ENCODE assay signal across 12 cellular contexts in genomic region chr1:32426489-32427255, GRCh38. TPM values are rescaled to one million over a fixed set of nuclear protein-coding genes. Genes with fewer than 3 reads are reported as not detected.
A peak's percentile ranks its signal among the peaks of the same experiment; 100 is the strongest.
DNase-seq lines count a peak whose midpoint lies in the region; ATAC-seq, FAIRE-seq and TF ChIP-seq lines count a peak whose summit lies in the region.
"Had no signal": no experiment of that assay in that cellular context is flagged by ENCODE, and none has a peak within 500 bp of the region (broad histone marks: within the 10 kb centered on the region; RNA-seq: fewer than 3 reads in every experiment).

No MANE protein-coding gene starts in this region.

- 27% methylated on average over 30 of the region's 36 CpGs for WGBS in HepG2 (ENCODE audit: low lambda C conversion rate)
- 13% methylated on average over 18 of the region's 36 CpGs for WGBS in right lobe of liver (ENCODE audit: insufficient coverage, low coverage, low lambda C conversion rate, missing lambda C conversion rate)
- WGBS in body of pancreas, 2 donors = 3 to 15% methylated on average over 18 to 35 of the region's 36 CpGs

- H3K4me1 ChIP-seq in HepG2 (ENCODE audit: insufficient read depth, low read length) (no peaks in the 10 kb centered on the region), right lobe of liver (no peaks in the 10 kb centered on the region), body of pancreas (peaks cover 8% of the 10 kb centered on the region), left lung (no peaks in the 10 kb centered on the region), vagina (peaks cover 11% of the 10 kb centered on the region)

- H2AFZ ChIP-seq in HepG2 (ENCODE audit: low read length) = no peak overlapping the region

- intact Hi-C loops in HepG2 (cut with micrococcal nuclease; ENCODE audit: unreplicated experiment) (no loop called here), right lobe of liver (cut with DNase I) (no loop called here), body of pancreas (cut with DNase I) (no loop called here), left lung (cut with DNase I) (no loop called here), vagina (cut with DNase I) (no loop called here), Calu3 (cut with micrococcal nuclease; ENCODE audit: unreplicated experiment) (no loop called here)

- TF ChIP-seq POLR2A in HepG2 (IDR thresholded peaks at IDR 0.05; ENCODE audit: insufficient read depth in 1 of 2, low read depth in 2 of 2, low read length in 2 of 2) (no peak), right lobe of liver (IDR thresholded peaks at IDR 0.05) (no peak), body of pancreas (IDR thresholded peaks at IDR 0.05) (no peak), vagina (IDR thresholded peaks at IDR 0.05) (no peak)

- H3K9me3 Mint-ChIP-seq in Calu3 (ENCODE audit: low read depth, unreplicated experiment) = no peaks in the 10 kb centered on the region

- no peak for TF ChIP-seq RAD21 in HepG2 (CRISPR knock-in tag; IDR thresholded peaks at IDR 0.05)

- H3K9me3 ChIP-seq in HepG2 (ENCODE audit: low read length) (no peaks in the 10 kb centered on the region), right lobe of liver (no peaks in the 10 kb centered on the region), body of pancreas (no peaks in the 10 kb centered on the region), left lung (no peaks in the 10 kb centered on the region), vagina (no peaks in the 10 kb centered on the region)

- peaks cover 64% of the 10 kb centered on the region for H3K27me3 Mint-ChIP-seq in Calu3 (ENCODE audit: unreplicated experiment)

- POLR2A ChIA-PET in HepG2 (lab: Yijun Ruan, JAX) = interaction anchor here (1.7 kb wide), 1 partner anchor 22 kb away, joined by 6 read pairs; no protein-coding TSS in a partner anchor

- peaks cover 2% of the 10 kb centered on the region for H3K4me1 Mint-ChIP-seq in Calu3 (ENCODE audit: low read depth, unreplicated experiment)

- FAIRE-seq in HepG2 (lab: Jason Lieb, UNC) = no peak
- FAIRE-seq: frontal cortex had no signal

- TF ChIP-seq CTCF in HepG2 (CRISPR knock-in tag; IDR thresholded peaks at IDR 0.05) (no peak), right lobe of liver (IDR thresholded peaks at IDR 0.05) (no peak), body of pancreas (IDR thresholded peaks at IDR 0.05) (no peak), left lung (IDR thresholded peaks at IDR 0.05) (no peak), vagina (IDR thresholded peaks at IDR 0.05) (no peak), Calu3 (IDR thresholded peaks at IDR 0.05; ENCODE audit: unreplicated experiment) (no peak)

- H3K27ac Mint-ChIP-seq in Calu3 (ENCODE audit: unreplicated experiment) = no peak overlapping the region

- no peak overlapping the region for H3K9ac ChIP-seq in HepG2 (ENCODE audit: insufficient read depth, low read depth, low read length)

- H3K36me3 ChIP-seq in HepG2 (replicated peaks in 1 of 2; ENCODE audit: control insufficient read depth in 1 of 2, insufficient read depth in 2 of 2, low read length in 2 of 2) = no peaks in the 10 kb centered on the region
- no peaks in the 10 kb centered on the region for H3K36me3 ChIP-seq in right lobe of liver
- no peaks in the 10 kb centered on the region for H3K36me3 ChIP-seq in body of pancreas (replicated peaks in 1 of 2; ENCODE audit: insufficient read depth in 1 of 2, low read depth in 2 of 2)
- no peaks in the 10 kb centered on the region for H3K36me3 ChIP-seq in left lung
- H3K36me3 ChIP-seq in vagina = no peaks in the 10 kb centered on the region

- H3K4me2 ChIP-seq in HepG2 (ENCODE audit: low read depth, low read length) = no peak overlapping the region

- CTCF ChIA-PET in HepG2 (lab: Yijun Ruan, JAX; ENCODE audit: low intra/inter-chr PET ratio, low total read pairs) = no interaction called here
- CTCF ChIA-PET in Calu3 (lab: Charles Lee) = interaction anchor here (0.5 to 0.8 kb wide), 2 partner anchors 46 to 122 kb away, joined by 3 to 9 read pairs; no protein-coding TSS in a partner anchor

- H3K27me3 ChIP-seq in HepG2 (ENCODE audit: control insufficient read depth in 1 of 2, insufficient read depth in 2 of 2, low read length in 2 of 2) = peaks cover 4 to 58% of the 10 kb centered on the region in 2 experiments
- no peaks in the 10 kb centered on the region for H3K27me3 ChIP-seq in right lobe of liver
- peaks cover 0 to 15% of the 10 kb centered on the region in 2 donors for H3K27me3 ChIP-seq in body of pancreas
- H3K27me3 ChIP-seq in left lung = peaks cover 10 to 74% of the 10 kb centered on the region in 2 donors
- no peaks in the 10 kb centered on the region for H3K27me3 ChIP-seq in vagina

- H3K27ac ChIP-seq in HepG2 (ENCODE audit: extremely low read length, insufficient read depth, low read length) (no peak overlapping the region), right lobe of liver (no peak overlapping the region), body of pancreas (no peak overlapping the region), left lung (no peak overlapping the region), vagina (no peak overlapping the region)
- H3K27ac ChIP-seq: C4-2B, HL-60 had no signal

- no peak overlapping the region for H3K4me3 ChIP-seq in HepG2 (replicated peaks in 1 of 3; ENCODE audit: insufficient read depth in 1 of 3, low read depth in 2 of 3, low read length in 3 of 3)
- H3K4me3 ChIP-seq in right lobe of liver = no peak overlapping the region
- H3K4me3 ChIP-seq in body of pancreas = no peak overlapping the region
- peak overlapping the region in 1 of 2 donors; percentile 2 for H3K4me3 ChIP-seq in left lung
- H3K4me3 ChIP-seq in vagina = peak overlapping the region; percentile 6 to 39

- no peaks in the 10 kb centered on the region for H4K20me1 ChIP-seq in HepG2 (ENCODE audit: insufficient read depth, low read length)

- DNase-seq in HepG2 (ENCODE audit: low spot score) (no peak), right lobe of liver (no peak), body of pancreas (peak in 3 of 4 donors; percentile 14 to 25 (median 19)), left lung (no peak), vagina (ENCODE audit: extremely low spot score in 2 of 2) (no peak), NCI-H1436 treated with DMSO at 0.1 percent for 48 hours (lab: John Stamatoyannopoulos, UW) (no peak), Calu3 (no peak)
- no peak for DNase-seq in NK-92 treated with Interleukin-12 subunit alpha and Interleukin-12 subunit beta, amount 100 ng/mL, for 24 hours (lab: John Stamatoyannopoulos, UW)

- no peak for ATAC-seq in HepG2
- ATAC-seq in right lobe of liver = no peak
- ATAC-seq in body of pancreas = no peak
- ATAC-seq in left lung = peak; percentile 49

- in situ Hi-C loops in HepG2 (cut with HindIII; ENCODE audit: extremely low pct_ligation_motif_present, low pct_unique_long_range_greater_than_20kb) = no loop called here

- no peak overlapping the region for H3K4me3 Mint-ChIP-seq in Calu3 (ENCODE audit: low read depth, unreplicated experiment)

- H3K36me3 Mint-ChIP-seq in Calu3 (ENCODE audit: insufficient read depth, unreplicated experiment) = no peaks in the 10 kb centered on the region

- BruUV-seq in HepG2 (replicated peaks; lab: Mats Ljungman, UMichigan) = no TSS peak
- BruUV-seq in Calu3 (replicated peaks; lab: Mats Ljungman, UMichigan) = no TSS peak

- no peaks in the 10 kb centered on the region for H3K79me2 ChIP-seq in HepG2 (ENCODE audit: insufficient read depth, low read length)

- no peak for TF ChIP-seq EP300 in HepG2 (IDR thresholded peaks at IDR 0.05; ENCODE audit: low read depth in 2 of 2, low read length in 2 of 2)
- TF ChIP-seq EP300 in HepG2 (CRISPR knock-in tag; IDR thresholded peaks at IDR 0.05; ENCODE audit: borderline replicate concordance) = no peak

RNA-seq across cellular contexts. Expression of gene BSDC1, which starts 32.4 kb away (rescaled TPM):
- total RNA-seq in HepG2 (2016; rRNA removed; fragmentation: Illumina TruSeq; extraction: Trizol) (33.2 and 40.3 TPM in 2 replicates), right lobe of liver (10 to 100 TPM; 44.5 to 73.1 (median 62.1) TPM), body of pancreas (10 to 100 TPM; 53.2 to 83.7 TPM), left lung (10 to 100 TPM; 51.2 to 64.8 TPM), vagina (54.3 TPM), Calu3 (2022) (48.5 and 49.4 TPM in 2 replicates)
- 10.7 and 10.9 TPM in 2 replicates for total RNA-seq in HepG2 (2016; cell fraction: cytosol; rRNA removed; fragmentation: Illumina TruSeq; extraction: Trizol; ENCODE audit: low read depth)
- total RNA-seq in HepG2 (2016; cell fraction: insoluble cytoplasmic fraction; rRNA removed; fragmentation: Illumina TruSeq; extraction: Trizol) = 35.8 and 41.1 TPM in 2 replicates
- total RNA-seq in HepG2 (2016; cell fraction: membrane; rRNA removed; fragmentation: Illumina TruSeq; extraction: Trizol) = 15.7 and 16.3 TPM in 2 replicates
- 35.4 and 45.5 TPM in 2 replicates for total RNA-seq in HepG2 (2016; cell fraction: nucleus; rRNA removed; fragmentation: Illumina TruSeq; extraction: Trizol)
- polyA plus RNA-seq in HepG2 (2011; rRNA removed) = 64.2 and 81.8 TPM in 2 replicates
- polyA plus RNA-seq in HepG2 (2011; cell fraction: cytosol; rRNA removed) = 39.7 and 41.1 TPM in 2 replicates
- polyA plus RNA-seq in HepG2 (2011; cell fraction: nucleus; rRNA removed) = 145 and 160 TPM in 2 replicates
- 41.1 and 50.3 TPM in 2 replicates for polyA plus RNA-seq in HepG2 (2012)
- polyA plus RNA-seq in HepG2 (2016; cell fraction: cytosol; fragmentation: Illumina TruSeq; extraction: Trizol; ENCODE audit: low read depth) = 2.1 and 2.8 TPM in 2 replicates
- 28.1 and 29.2 TPM in 2 replicates for polyA plus RNA-seq in HepG2 (2016; cell fraction: insoluble cytoplasmic fraction; fragmentation: Illumina TruSeq; extraction: Trizol; ENCODE audit: low read depth)
- polyA plus RNA-seq in HepG2 (2016; cell fraction: membrane; fragmentation: Illumina TruSeq; extraction: Trizol; ENCODE audit: low read depth) = 5.8 and 6.2 TPM in 2 replicates
- 54.5 and 62.2 TPM in 2 replicates for polyA plus RNA-seq in HepG2 (2016; cell fraction: nucleus; fragmentation: Illumina TruSeq; extraction: Trizol; ENCODE audit: insufficient read depth, low read depth)
- 42.3 and 46.5 TPM in 2 replicates for polyA minus RNA-seq in HepG2 (2011; rRNA and poly(A)+ RNA removed; ENCODE audit: low replicate concordance)
- polyA minus RNA-seq in HepG2 (2011; cell fraction: cytosol; rRNA and poly(A)+ RNA removed) = 22.8 and 24.4 TPM in 2 replicates
- polyA minus RNA-seq in HepG2 (2011; cell fraction: nucleus; rRNA and poly(A)+ RNA removed) = 68.5 and 83.3 TPM in 2 replicates

RNA-seq across cellular contexts. Expression of gene ZBTB8B, which starts 38.2 kb away (rescaled TPM):
- 0.01 and 0.02 TPM in 2 replicates for total RNA-seq in HepG2 (2016; rRNA removed; fragmentation: Illumina TruSeq; extraction: Trizol)
- under 0.01 TPM in 1 of 2 replicates, not detected in the other for total RNA-seq in HepG2 (2016; cell fraction: cytosol; rRNA removed; fragmentation: Illumina TruSeq; extraction: Trizol; ENCODE audit: low read depth)
- 0.02 and 0.03 TPM in 2 replicates for total RNA-seq in HepG2 (2016; cell fraction: insoluble cytoplasmic fraction; rRNA removed; fragmentation: Illumina TruSeq; extraction: Trizol)
- total RNA-seq in HepG2 (2016; cell fraction: membrane; rRNA removed; fragmentation: Illumina TruSeq; extraction: Trizol) = under 0.01 TPM in 1 of 2 replicates, not detected in the other
- total RNA-seq in HepG2 (2016; cell fraction: nucleus; rRNA removed; fragmentation: Illumina TruSeq; extraction: Trizol) = not detected in 2 replicates
- polyA plus RNA-seq in HepG2 (2011; rRNA removed) = under 0.01 TPM in 1 of 2 replicates, not detected in the other
- not detected in 2 replicates for polyA plus RNA-seq in HepG2 (2011; cell fraction: cytosol; rRNA removed)
- 0.02 TPM in 1 of 2 replicates, not detected in the other for polyA plus RNA-seq in HepG2 (2011; cell fraction: nucleus; rRNA removed)
- polyA plus RNA-seq in HepG2 (2012) = not detected in 2 replicates
- not detected in 2 replicates for polyA plus RNA-seq in HepG2 (2016; cell fraction: cytosol; fragmentation: Illumina TruSeq; extraction: Trizol; ENCODE audit: low read depth)
- 0.02 TPM in 1 of 2 replicates, not detected in the other for polyA plus RNA-seq in HepG2 (2016; cell fraction: insoluble cytoplasmic fraction; fragmentation: Illumina TruSeq; extraction: Trizol; ENCODE audit: low read depth)
- polyA plus RNA-seq in HepG2 (2016; cell fraction: membrane; fragmentation: Illumina TruSeq; extraction: Trizol; ENCODE audit: low read depth) = 0.01 TPM in 1 of 2 replicates, not detected in the other
- polyA plus RNA-seq in HepG2 (2016; cell fraction: nucleus; fragmentation: Illumina TruSeq; extraction: Trizol; ENCODE audit: insufficient read depth, low read depth) = 0.03 TPM in 1 of 2 replicates, not detected in the other
- not detected in 2 replicates for polyA minus RNA-seq in HepG2 (2011; rRNA and poly(A)+ RNA removed; ENCODE audit: low replicate concordance)
- not detected in 2 replicates for polyA minus RNA-seq in HepG2 (2011; cell fraction: cytosol; rRNA and poly(A)+ RNA removed)
- not detected in 2 replicates for polyA minus RNA-seq in HepG2 (2011; cell fraction: nucleus; rRNA and poly(A)+ RNA removed)
- total RNA-seq in right lobe of liver = not detected
- total RNA-seq in body of pancreas = under 1 TPM in 1 of 2 donors, not detected in 1; 0.26 TPM
- under 1 TPM; 0.03 TPM for total RNA-seq in left lung
- total RNA-seq in vagina = not detected
- 0.32 and 0.35 TPM in 2 replicates for total RNA-seq in Calu3 (2022)
- total RNA-seq: RPMI7951 had no signal

Comparison
In these comparisons a context has a peak if more than half of its experiments do, and no peak if none do; other contexts are left out.
1. DNase-seq: peak in body of pancreas (3 of 4); none in HepG2 (single experiment), right lobe of liver (0 of 3), left lung (0 of 2), vagina (0 of 2), NK-92 treated with Interleukin-12 subunit alpha and Interleukin-12 subunit beta, amount 100 ng/mL, for 24 hours (single experiment), NCI-H1436 treated with DMSO at 0.1 percent for 48 hours (single experiment) and Calu3 (single experiment).
2. H3K4me3 ChIP-seq: peak in vagina (2 of 2); none in HepG2 (0 of 3), right lobe of liver (0 of 3) and body of pancreas (0 of 2).